Comparison of ENCODE assay signal across 8 cellular contexts in the genomic region with DNA sequence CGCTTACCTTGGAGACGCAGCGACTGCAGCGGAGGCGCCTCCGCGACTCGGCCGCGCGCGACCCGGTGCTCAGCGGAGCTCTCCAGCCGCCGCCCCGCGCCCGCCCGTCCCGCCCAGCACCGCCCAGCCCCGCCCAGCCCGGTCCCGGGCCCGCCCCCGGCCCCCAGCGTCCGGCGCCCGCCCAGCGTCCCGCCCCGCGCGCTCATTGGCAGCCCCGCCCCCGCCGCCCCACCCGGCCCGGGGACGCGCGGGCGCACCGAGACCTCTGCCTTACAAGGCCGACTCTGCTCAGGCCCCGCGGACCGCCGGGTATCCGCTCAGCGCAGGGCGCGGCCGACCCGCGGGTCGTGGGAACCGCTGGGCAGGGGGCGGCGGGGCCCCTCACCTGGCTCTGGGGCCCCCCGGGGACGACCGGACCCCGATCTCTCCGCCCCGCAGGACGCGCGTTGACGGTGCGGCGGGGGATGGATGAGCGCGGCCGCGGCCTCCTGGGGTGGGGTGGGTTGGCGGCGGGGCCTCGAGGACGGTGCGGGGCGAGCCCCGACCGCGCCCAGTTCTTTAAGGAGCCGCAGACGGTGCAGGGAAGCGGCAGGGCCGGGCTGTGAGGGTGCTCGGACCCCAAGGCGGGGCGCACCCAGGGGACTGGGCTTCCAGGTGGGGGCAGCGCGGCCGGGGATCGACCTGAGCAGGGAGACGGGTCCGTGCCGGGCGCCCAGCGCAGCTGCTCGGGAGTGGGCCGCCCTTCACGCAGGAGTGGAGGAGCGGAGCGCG. TPM values are rescaled to one million over a fixed set of nuclear protein-coding genes. Genes with fewer than 3 reads are reported as not detected.
DNase-seq lines count a peak whose midpoint lies in the region; ATAC-seq and TF ChIP-seq lines count a peak whose summit lies in the region.
"Not testable (repeated sequence)": the region's sequence is repeated elsewhere in the genome, so short reads cannot be mapped to it uniquely, and the experiment has no call there.

Gene TPPP, minus strand, starts transcription at position 82 of the 771 bp plus-strand sequence. CDS start 15,292 bp downstream, outside the sequence.

- H3K79me2 ChIP-seq in Karpas-422 (ENCODE audit: low read length), result not testable (repeated sequence)

- ATAC-seq in GM21619 (IDR thresholded peaks at IDR 0.05; ENCODE audit: unreplicated experiment), result peak; percentile 70

- H3K27me3 ChIP-seq in Karpas-422 (ENCODE audit: low read length), result not testable (repeated sequence)

- not testable (repeated sequence) for H3K9me3 ChIP-seq in Karpas-422 (ENCODE audit: low read length)

- not testable (repeated sequence) for H4K20me1 ChIP-seq in Karpas-422 (ENCODE audit: insufficient read depth, low read depth, low read length)

- H3K4me3 ChIP-seq in Karpas-422 (ENCODE audit: low read length), result peak within 1 kb of the TSS; percentile 62; the same call in 1 of the 2 replicates
- H3K4me3 ChIP-seq in fibroblast of mammary gland (ENCODE audit: control insufficient read depth, low read depth, low read length), result not testable (repeated sequence)

- DNase-seq in Caki2 (ENCODE audit: low read depth), result peak; percentile 40
- DNase-seq in Karpas-422, result peak; percentile 91
- peak; percentile 49 for DNase-seq in SIG-M5 treated with dmso at 0.1 percent for 504 hours (lab: John Stamatoyannopoulos, UW; ENCODE audit: unreplicated experiment)
- peak; percentile 94 for DNase-seq in activated effector memory CD4-positive, alpha-beta T cell treated with anti-CD3 and anti-CD28 coated beads, Interleukin-2, amount 50 U/mL, for 16 hours
- DNase-seq in fibroblast of mammary gland (ENCODE audit: low read depth), result peak; percentile 27
- peak; percentile 69 for DNase-seq in myocyte (ENCODE audit: low read depth)
- peak; percentile 58 to 69 for DNase-seq in stimulated activated CD8-positive, alpha-beta memory T cell treated with anti-CD3 and anti-CD28 coated beads, Interleukin-2, amount 100 ng/mL, for 1 hour (ENCODE audit: low read depth in 2 of 2)

- H3K4me2 ChIP-seq in Karpas-422 (ENCODE audit: low read depth, low read length, poor library complexity, severe bottlenecking), result peak within 1 kb of the TSS; percentile 66

- peak within 1 kb of the TSS; percentile 71; the same call in 1 of the 2 replicates for H2AFZ ChIP-seq in Karpas-422 (ENCODE audit: low read length)

- H3K9me2 ChIP-seq in Karpas-422 (replicated peaks; ENCODE audit: insufficient read depth, low read length), result not testable (repeated sequence)

- TF ChIP-seq CTCF in fibroblast of mammary gland (conservative IDR thresholded peaks at IDR 0.05; ENCODE audit: control insufficient read depth, insufficient read depth, low read depth, low read length), result not testable (repeated sequence)

- not testable (repeated sequence) for H3K27ac ChIP-seq in Karpas-422 (ENCODE audit: low read length)

- in situ Hi-C loops in Caki2 (cut with HindIII; ENCODE audit: low pct_unique_long_range_greater_than_20kb, low sequenced_read_pairs), result not testable (repeated sequence)

- H3K9ac ChIP-seq in Karpas-422 (ENCODE audit: low read length), result peak within 1 kb of the TSS; percentile 68

- not testable (repeated sequence) for H3K4me1 ChIP-seq in Karpas-422 (ENCODE audit: low read length)

- not testable (repeated sequence) for H3K36me3 ChIP-seq in Karpas-422 (ENCODE audit: insufficient read depth, low read length)

RNA-seq across cellular contexts. Expression of gene TPPP, which starts in this region (rescaled TPM):
- 0.34 TPM in 1 of 2 replicates, not detected in the other for total RNA-seq in Caki2 (2014; rRNA removed; shearing (Covaris generic); ENCODE audit: low replicate concordance)
- total RNA-seq in Karpas-422 (2014; rRNA removed; shearing (Covaris generic); ENCODE audit: low replicate concordance), result 1.6 and 1.8 TPM in 2 replicates
- 0.10 and 0.24 TPM in 2 replicates for total RNA-seq in myocyte
- polyA plus RNA-seq in myocyte (2012), result 0.10 TPM

Comparison
In these comparisons a context has a peak if more than half of its experiments do, and no peak if none do; other contexts are left out.
1. Peak in DNase-seq in Caki2; RNA of the gene not detected or under 1 TPM.
2. Peak in DNase-seq in myocyte; RNA of the gene not detected or under 1 TPM.
3. DNase-seq: peak in every context shown above with its lines; median percentile 94 in activated effector memory CD4-positive, alpha-beta T cell treated with anti-CD3 and anti-CD28 coated beads, Interleukin-2, amount 50 U/mL, for 16 hours; 91 in Karpas-422; 69 in myocyte; 64 in stimulated activated CD8-positive, alpha-beta memory T cell treated with anti-CD3 and anti-CD28 coated beads, Interleukin-2, amount 100 ng/mL, for 1 hour; 49 in SIG-M5 treated with dmso at 0.1 percent for 504 hours; 40 in Caki2; 27 in fibroblast of mammary gland.